In genomic region chr9:121179930-121180681, GRCh38 we compare ENCODE assay signal across 12 cellular contexts. TPM values are rescaled to one million over a fixed set of nuclear protein-coding genes. Genes with fewer than 3 reads are reported as not detected.
A peak's percentile ranks its signal among the peaks of the same experiment; 100 is the strongest.
DNase-seq lines count a peak whose midpoint lies in the region; ATAC-seq, FAIRE-seq and TF ChIP-seq lines count a peak whose summit lies in the region.
"Had no signal": no experiment of that assay in that cellular context is flagged by ENCODE, and none has a peak within 500 bp of the region (broad histone marks: within the 10 kb centered on the region; RNA-seq: fewer than 3 reads in every experiment).

No MANE protein-coding gene starts in this region.

- H3K4me3 ChIP-seq in heart right ventricle (no peak overlapping the region), Karpas-422 (ENCODE audit: low read length) (no peak overlapping the region), keratinocyte (ENCODE audit: control insufficient read depth in 2 of 3, extremely low read depth in 1 of 3, insufficient read depth in 2 of 3, low read depth in 1 of 3, low read length in 3 of 3) (no peak overlapping the region), GM23338 (no peak overlapping the region)
- H3K4me3 ChIP-seq: ovary, thoracic aorta had no signal

- DNase-seq in Right ventricle myocardium superior: no peak
- no peak for DNase-seq in heart right ventricle
- no peak for DNase-seq in Karpas-422
- no peak for DNase-seq in keratinocyte (ENCODE audit: low read depth, low spot score)
- peak; percentile 53 for DNase-seq in superior temporal gyrus (ENCODE audit: extremely low spot score)
- DNase-seq in NCI-H510A treated with DMSO at 0.1 percent for 48 hours (lab: John Stamatoyannopoulos, UW): no peak
- no peak for DNase-seq in GM23338 (ENCODE audit: low spot score)
- DNase-seq: activated CD8-positive, alpha-beta memory T cell treated with anti-CD3 and anti-CD28 coated beads, Interleukin-2, amount 50 U/mL, for 4 hours; DMS79 treated with DMSO at 0.1 percent for 48 hours; ovary; stimulated activated CD4-positive, alpha-beta T cell treated with anti-CD3 and anti-CD28 coated beads, Interleukin-2, amount 100 ng/mL, for 48 hours had no signal

- H3K79me2 ChIP-seq in Karpas-422 (ENCODE audit: low read length) (peaks cover 86% of the 10 kb centered on the region), keratinocyte (ENCODE audit: control insufficient read depth, insufficient read depth, low read length) (peaks cover 23% of the 10 kb centered on the region), GM23338 (replicated peaks; ENCODE audit: insufficient read depth) (0 out of 2 replicates have a peak, but pooled peaks cover under 1% of the 10 kb centered on the region)

- dilution Hi-C loops in keratinocyte (cut with MboI; ENCODE audit: extremely low pct_ligation_motif_present, low sequenced_read_pairs): no loop called here

- H3K27ac ChIP-seq in heart right ventricle: no peak overlapping the region
- H3K27ac ChIP-seq in Karpas-422 (ENCODE audit: low read length): peak overlapping the region; percentile 47
- no peak overlapping the region for H3K27ac ChIP-seq in keratinocyte (ENCODE audit: control insufficient read depth, insufficient read depth, low read length)
- H3K27ac ChIP-seq in GM23338 (ENCODE audit: low read depth): no peak overlapping the region
- H3K27ac ChIP-seq: ovary, thoracic aorta had no signal

- FAIRE-seq in keratinocyte (lab: Jason Lieb, UNC): peak; percentile 51

- H3K27me3 ChIP-seq in heart right ventricle (no peaks in the 10 kb centered on the region), Karpas-422 (ENCODE audit: low read length) (no peaks in the 10 kb centered on the region), keratinocyte (ENCODE audit: control insufficient read depth, extremely low read depth, insufficient read depth, low read length) (no peaks in the 10 kb centered on the region), GM23338 (ENCODE audit: insufficient read depth) (no peaks in the 10 kb centered on the region)
- H3K27me3 ChIP-seq: ovary had no signal

- H3K9me2 ChIP-seq in Karpas-422 (replicated peaks; ENCODE audit: insufficient read depth, low read length) (no peaks in the 10 kb centered on the region), GM23338 (ENCODE audit: insufficient read depth) (no peaks in the 10 kb centered on the region)

- WGBS in heart right ventricle, 2 donors: 84 to 89% methylated on average over 3 of the region's 3 CpGs

- H3K27me3 Mint-ChIP-seq in GM23338 (ENCODE audit: insufficient read depth, low read depth, poor library complexity): no peaks in the 10 kb centered on the region

- H3K9me3 Mint-ChIP-seq in GM23338: no peaks in the 10 kb centered on the region

- ATAC-seq in Right ventricle myocardium superior (ENCODE audit: poor library complexity) (peak; percentile 15), heart right ventricle (no peak), GM23338 (no peak)

- H3K4me1 ChIP-seq in heart right ventricle (peaks cover 0 to 50% (median 32%) of the 10 kb centered on the region in 9 donors), Karpas-422 (ENCODE audit: low read length) (peaks cover 88% of the 10 kb centered on the region), keratinocyte (ENCODE audit: control insufficient read depth, extremely low read depth, insufficient read depth, low read length) (no peaks in the 10 kb centered on the region), GM23338 (ENCODE audit: insufficient read depth) (no peaks in the 10 kb centered on the region)

- H3K9me3 ChIP-seq in heart right ventricle: no peaks in the 10 kb centered on the region
- no peaks in the 10 kb centered on the region for H3K9me3 ChIP-seq in Karpas-422 (ENCODE audit: low read length)
- no peaks in the 10 kb centered on the region for H3K9me3 ChIP-seq in keratinocyte (ENCODE audit: control insufficient read depth, low read depth, low read length)
- H3K9me3 ChIP-seq: ovary, thoracic aorta had no signal

- peaks cover 9% of the 10 kb centered on the region for H4K20me1 ChIP-seq in Karpas-422 (ENCODE audit: insufficient read depth, low read depth, low read length)
- H4K20me1 ChIP-seq in keratinocyte (ENCODE audit: control insufficient read depth, extremely low read depth, insufficient read depth, low read length): no peaks in the 10 kb centered on the region
- 0 out of 2 replicates have a peak, but pooled peaks cover 18% of the 10 kb centered on the region for H4K20me1 ChIP-seq in GM23338 (replicated peaks; ENCODE audit: insufficient read depth)

- H3K36me3 ChIP-seq in heart right ventricle (peaks cover 0 to 94% (median 20%) of the 10 kb centered on the region in 9 donors), Karpas-422 (ENCODE audit: insufficient read depth, low read length) (peaks cover 62% of the 10 kb centered on the region; the same call in 1 of the 2 replicates), keratinocyte (ENCODE audit: control insufficient read depth in 2 of 2, extremely low read depth in 1 of 2, insufficient read depth in 2 of 2, low read length in 2 of 2) (peaks cover 17 to 35% of the 10 kb centered on the region in 2 experiments), GM23338 (ENCODE audit: insufficient read depth) (0 out of 2 replicates have a peak, but pooled peaks cover 2% of the 10 kb centered on the region)
- H3K36me3 ChIP-seq: ovary had no signal

- no peak overlapping the region for H3K27ac Mint-ChIP-seq in GM23338

- H3K9me1 ChIP-seq in keratinocyte (ENCODE audit: control insufficient read depth, extremely low read depth, insufficient read depth, low read length): no peaks in the 10 kb centered on the region

- H3K36me3 Mint-ChIP-seq in GM23338 (ENCODE audit: low read depth): peaks cover 17% of the 10 kb centered on the region; the same call in 2 of the 3 replicates

- peaks cover 5% of the 10 kb centered on the region; the same call in 2 of the 3 replicates for H3K4me1 Mint-ChIP-seq in GM23338

- intact Hi-C loops in Right ventricle myocardium superior (cut with DNase I): no loop called here
- intact Hi-C loops in heart right ventricle (cut with DNase I): loop anchor here in 1 of 10 donors (5.0 kb wide), 1 partner anchor 1242 kb away; no protein-coding TSS in a partner anchor

- no peak for TF ChIP-seq CTCF in heart right ventricle (IDR thresholded peaks at IDR 0.05)
- no peak for TF ChIP-seq CTCF in keratinocyte (optimal IDR thresholded peaks at IDR 0.05 in 1 of 3, IDR thresholded peaks at IDR 0.05 in 1 of 3, conservative IDR thresholded peaks at IDR 0.05 in 1 of 3; ENCODE audit: extremely low read depth in 1 of 3, insufficient read depth in 2 of 3, low read length in 3 of 3)
- no peak for TF ChIP-seq CTCF in GM23338 (conservative IDR thresholded peaks at IDR 0.05; ENCODE audit: low read depth in 2 of 2)

- H3K9ac ChIP-seq in Karpas-422 (ENCODE audit: low read length): no peak overlapping the region
- no peak overlapping the region for H3K9ac ChIP-seq in keratinocyte (ENCODE audit: control insufficient read depth, extremely low read depth, insufficient read depth, low read length)

- H3K4me2 ChIP-seq in Karpas-422 (ENCODE audit: low read depth, low read length, poor library complexity, severe bottlenecking) (no peak overlapping the region), keratinocyte (ENCODE audit: control insufficient read depth, extremely low read depth, insufficient read depth, low read depth, low read length) (no peak overlapping the region), GM23338 (no peak overlapping the region)

- H3K4me3 Mint-ChIP-seq in GM23338: no peak overlapping the region

- no peaks in the 10 kb centered on the region for H3F3A ChIP-seq in GM23338 (replicated peaks; ENCODE audit: low read depth)

- no peak overlapping the region for H2AFZ ChIP-seq in Karpas-422 (ENCODE audit: low read length)
- H2AFZ ChIP-seq in keratinocyte (ENCODE audit: control insufficient read depth, low read length): no peak overlapping the region
- no peak overlapping the region for H2AFZ ChIP-seq in GM23338

TF ChIP-seq in GM23338, 12 proteins besides CTCF, POLR2A, EP300 and RAD21 (continues in another document):
- no peak for TF ChIP-seq CREB1 (CRISPR knock-in tag; IDR thresholded peaks at IDR 0.05; ENCODE audit: low read depth)
- no peak for TF ChIP-seq ZNF114 (CRISPR knock-in tag; IDR thresholded peaks at IDR 0.05)
- TF ChIP-seq EZH2 (IDR thresholded peaks at IDR 0.05; ENCODE audit: low read depth, unreplicated experiment): no peak

RNA-seq across cellular contexts. Expression of gene RAB14, which starts 21.6 kb away (rescaled TPM):
- total RNA-seq in Right ventricle myocardium superior (53.3 TPM), heart right ventricle (10 to 100 TPM; 45.4 to 60.7 (median 52.1) TPM)
- polyA plus RNA-seq in heart right ventricle (10 to 100 TPM; 17.6 to 24.1 TPM), keratinocyte (21.5 to 42.8 TPM (median 41.2 TPM) in 3 replicates), GM23338 (2016; fragmentation: Nextera tagmentation; extraction: Ambion mirVana) (21.1 and 22.8 TPM in 2 replicates)
- 17.4 and 49.5 TPM in 2 replicates for total RNA-seq in Karpas-422 (2014; rRNA removed; shearing (Covaris generic); ENCODE audit: low replicate concordance)
- 77.9 TPM for polyA plus RNA-seq in keratinocyte (2011; ENCODE audit: low read depth)
- 29.5 and 51.8 TPM in 2 replicates for polyA plus RNA-seq in keratinocyte (2011; cell fraction: cytosol; rRNA removed)
- polyA plus RNA-seq in keratinocyte (2011; cell fraction: nucleus; rRNA removed): 38.9 and 55.7 TPM in 2 replicates
- polyA plus RNA-seq in keratinocyte (2012; ENCODE audit: low replicate concordance): 43.9 and 49.5 TPM in 2 replicates
- 8.9 to 25.5 TPM (median 12.7 TPM) in 3 replicates for polyA minus RNA-seq in keratinocyte
- polyA minus RNA-seq in keratinocyte (2011; cell fraction: cytosol; rRNA and poly(A)+ RNA removed): 18.2 TPM
- 13.7 and 27.1 TPM in 2 replicates for polyA minus RNA-seq in keratinocyte (2011; cell fraction: nucleus; rRNA and poly(A)+ RNA removed)
- total RNA-seq in GM23338 (2014; rRNA removed; shearing (Covaris generic)): 29.7 and 31.0 TPM in 2 replicates
